Comparison of ENCODE assay signal across 8 cellular contexts in genomic region chr10:78657622-78658165, GRCh38.
DNase-seq lines count a peak whose midpoint lies in the region; ATAC-seq and TF ChIP-seq lines count a peak whose summit lies in the region.

No MANE protein-coding gene starts in this region.

- H3K79me2 ChIP-seq in H9 (ENCODE audit: insufficient read depth, low read length): no peaks in the 10 kb centered on the region

- no peaks in the 10 kb centered on the region for H3K79me1 ChIP-seq in H9 (ENCODE audit: insufficient read depth, low read depth, low read length, poor library complexity, severe bottlenecking)

- no peaks in the 10 kb centered on the region for H3K4me1 ChIP-seq in CD8-positive, alpha-beta T cell (ENCODE audit: insufficient read depth, low read length)
- H3K4me1 ChIP-seq in H9 (ENCODE audit: insufficient read depth, low read length): no peaks in the 10 kb centered on the region

- H2BK12ac ChIP-seq in H9 (ENCODE audit: insufficient read length, low read depth, low read length): no peak overlapping the region

- H3K4me1 Mint-ChIP-seq in CD8-positive, alpha-beta T cell (ENCODE audit: low read depth): no peaks in the 10 kb centered on the region
- no peaks in the 10 kb centered on the region; a peak in 1 of 4 replicates for H3K4me1 Mint-ChIP-seq in H9

- H2BK15ac ChIP-seq in H9 (ENCODE audit: low read depth, low read length): no peak overlapping the region

- H3K9me3 ChIP-seq in CD8-positive, alpha-beta T cell (ENCODE audit: low read length): no peaks in the 10 kb centered on the region
- H3K9me3 ChIP-seq in H9 (ENCODE audit: control insufficient read depth, low read depth, low read length): no peaks in the 10 kb centered on the region

- H3K23ac ChIP-seq in H9 (ENCODE audit: insufficient read length, low read depth, low read length): no peak overlapping the region

- no peak overlapping the region for H4K91ac ChIP-seq in H9 (ENCODE audit: insufficient read length, low read depth, low read length)

- TF ChIP-seq CTCF in CD8-positive, alpha-beta T cell (IDR thresholded peaks at IDR 0.05): peak; percentile 36
- TF ChIP-seq CTCF in H9 (conservative IDR thresholded peaks at IDR 0.05): peak; percentile 85
- TF ChIP-seq CTCF in lower leg skin (IDR thresholded peaks at IDR 0.05): no peak

- intact Hi-C loops in CD8-positive, alpha-beta T cell (cut with DNase I, micrococcal nuclease): loop anchor here in 1 of 2 experiments (1.0 to 10.0 kb wide), 2 partner anchors 537 to 610 kb away; no protein-coding TSS in a partner anchor
- intact Hi-C loops in lower leg skin (cut with DNase I; ENCODE audit: low total_unique reads): no loop called here

- no peak overlapping the region for H3K4me3 ChIP-seq in CD8-positive, alpha-beta T cell (ENCODE audit: low read depth, low read length)
- no peak overlapping the region for H3K4me3 ChIP-seq in lower leg skin (ENCODE audit: low read depth, poor library complexity, severe bottlenecking)

- no peak overlapping the region for H3T11ph ChIP-seq in H9 (ENCODE audit: low read length)

- no peak overlapping the region for H2AFZ ChIP-seq in H9 (ENCODE audit: low read length)

- DNase-seq in CD8-positive, alpha-beta T cell: peak; percentile 24 to 70 (median 58)
- peak; percentile 81 for DNase-seq in H9
- DNase-seq in NCI-H460 (ENCODE audit: extremely low read depth, low read depth): peak; percentile 62
- DNase-seq in activated CD4-positive, alpha-beta T cell treated with anti-CD3 and anti-CD28 coated beads, Interleukin-2, amount 50 U/mL, for 1 hour: peak; percentile 59
- DNase-seq in dermis microvascular lymphatic vessel endothelial cell (ENCODE audit: low read depth in 2 of 2): peak; percentile 53 to 66
- peak; percentile 60 to 94 for DNase-seq in lower leg skin (ENCODE audit: low spot score in 2 of 2)
- peak; percentile 31 for DNase-seq in stimulated activated CD8-positive, alpha-beta memory T cell treated with anti-CD3 and anti-CD28 coated beads, Interleukin-12 subunit alpha, Interleukin-12 subunit beta, amount 100 ng/mL, for 1 hour (ENCODE audit: low read depth)

- no peak overlapping the region for H3K27ac Mint-ChIP-seq in CD8-positive, alpha-beta T cell
- no peak overlapping the region for H3K27ac Mint-ChIP-seq in H9

- no peaks in the 10 kb centered on the region for H3K36me3 Mint-ChIP-seq in CD8-positive, alpha-beta T cell
- no peaks in the 10 kb centered on the region for H3K36me3 Mint-ChIP-seq in H9 (ENCODE audit: insufficient read depth in 1 of 3, low read depth in 3 of 3)

- no peak overlapping the region for H3K27ac ChIP-seq in CD8-positive, alpha-beta T cell (ENCODE audit: low read depth, low read length)
- H3K27ac ChIP-seq in H9 (ENCODE audit: insufficient read length, low read depth, low read length): no peak overlapping the region

- H2AK5ac ChIP-seq in H9 (ENCODE audit: insufficient read length, low read length): no peak overlapping the region

- H2BK120ac ChIP-seq in H9 (ENCODE audit: low read depth, low read length, poor library complexity, severe bottlenecking): no peak overlapping the region

- peaks cover 16% of the 10 kb centered on the region for H3K27me3 Mint-ChIP-seq in CD8-positive, alpha-beta T cell (ENCODE audit: low read depth)
- H3K27me3 Mint-ChIP-seq in H9 (ENCODE audit: low read depth): peaks cover 13% of the 10 kb centered on the region

- H4K8ac ChIP-seq in H9 (replicated peaks; ENCODE audit: insufficient read length, low read depth, low read length): no peak overlapping the region

- H3K9me3 Mint-ChIP-seq in CD8-positive, alpha-beta T cell: no peaks in the 10 kb centered on the region
- no peaks in the 10 kb centered on the region for H3K9me3 Mint-ChIP-seq in H9

- no peaks in the 10 kb centered on the region for H3K36me3 ChIP-seq in CD8-positive, alpha-beta T cell (ENCODE audit: insufficient read depth, low read length)

- no peak overlapping the region for H3K9ac ChIP-seq in H9 (ENCODE audit: extremely low read depth, insufficient read length, low read length)

- no peak overlapping the region for H2BK20ac ChIP-seq in H9 (ENCODE audit: low read depth, low read length, poor library complexity, severe bottlenecking)

- no peak for TF ChIP-seq POLR2A in lower leg skin (IDR thresholded peaks at IDR 0.05)

- no peak overlapping the region for H3K14ac ChIP-seq in H9 (ENCODE audit: insufficient read depth, low read length)

- H3K23me2 ChIP-seq in H9 (ENCODE audit: insufficient read length, low read depth, low read length, poor library complexity, severe bottlenecking): no peaks in the 10 kb centered on the region

- POLR2A ChIA-PET in CD8-positive, alpha-beta T cell (lab: Charles Lee): no interaction called here

- H3K4ac ChIP-seq in H9 (ENCODE audit: low read depth, low read length): no peak overlapping the region

- no peak overlapping the region for H3K18ac ChIP-seq in H9 (ENCODE audit: insufficient read length, low read depth, low read length)

- no peak overlapping the region for H3K4me2 ChIP-seq in H9 (ENCODE audit: insufficient read depth, insufficient read length, low read length)

- WGBS in H9 (ENCODE audit: extremely low coverage, insufficient read length, low lambda C conversion rate): no CpG with 5 or more reads among the region's 5 CpGs
- 41 to 44% methylated on average over 5 of the region's 5 CpGs for WGBS in lower leg skin, 2 donors

- CTCF ChIA-PET in CD8-positive, alpha-beta T cell (lab: Charles Lee): interaction anchor here (0.7 to 4.0 kb wide), 9 partner anchors 8 to 610 kb away, joined by 3 to 21 read pairs (median 4); no protein-coding TSS in a partner anchor

- no peak overlapping the region for H2BK5ac ChIP-seq in H9 (ENCODE audit: insufficient read length, low read length)

- ATAC-seq in CD8-positive, alpha-beta T cell: no peak
- no peak for ATAC-seq in GM21447 (IDR thresholded peaks at IDR 0.05; ENCODE audit: unreplicated experiment)

- no peaks in the 10 kb centered on the region for H3K27me3 ChIP-seq in CD8-positive, alpha-beta T cell (ENCODE audit: insufficient read depth, low read length)
- H3K27me3 ChIP-seq in H9 (ENCODE audit: insufficient read depth, low read length): no peaks in the 10 kb centered on the region

- no peak overlapping the region for H3K56ac ChIP-seq in H9 (ENCODE audit: insufficient read length, low read depth, low read length)

- H4K20me1 ChIP-seq in H9 (ENCODE audit: control insufficient read depth, insufficient read depth, insufficient read length): no peaks in the 10 kb centered on the region

- no peak overlapping the region for H4K5ac ChIP-seq in H9 (ENCODE audit: insufficient read length, low read depth, low read length)

- no peak overlapping the region for H3K4me3 Mint-ChIP-seq in CD8-positive, alpha-beta T cell
- no peak overlapping the region for H3K4me3 Mint-ChIP-seq in H9

Comparison
In these comparisons a context has a peak if more than half of its experiments do, and no peak if none do; other contexts are left out.
1. DNase-seq: peak in every context shown above with its lines; median percentile 81 in H9; 77 in lower leg skin; 62 in NCI-H460; 60 in dermis microvascular lymphatic vessel endothelial cell; 59 in activated CD4-positive, alpha-beta T cell treated with anti-CD3 and anti-CD28 coated beads, Interleukin-2, amount 50 U/mL, for 1 hour; 58 in CD8-positive, alpha-beta T cell; 31 in stimulated activated CD8-positive, alpha-beta memory T cell treated with anti-CD3 and anti-CD28 coated beads, Interleukin-12 subunit alpha, Interleukin-12 subunit beta, amount 100 ng/mL, for 1 hour.
2. CTCF ChIP-seq: peak in CD8-positive, alpha-beta T cell (single experiment) and H9 (single experiment); none in lower leg skin (0 of 3).